22 cellular contexts compared by ENCODE assay signal in genomic region chr2:199055336-199055735, GRCh38.
"Had no signal": no experiment of that assay in that cellular context is flagged by ENCODE, and none has a peak within 500 bp of the region (broad histone marks: within the 10 kb centered on the region; RNA-seq: fewer than 3 reads in every experiment).

No MANE protein-coding gene starts in this region.

- H3K27ac Mint-ChIP-seq: activated B cell treated with CpG ODN at 0.5 μM for 24 hours; activated CD4-positive, alpha-beta T cell treated with anti-CD3 and anti-CD28 coated beads for 36 hours; activated naive CD4-positive, alpha-beta T cell treated with anti-CD3 and anti-CD28 coated beads for 36 hours; activated naive CD8-positive, alpha-beta T cell treated with anti-CD3 and anti-CD28 coated beads, Interleukin-2, amount 10 ng/mL, durations not matched to agents 7 days and 5 days; naive thymus-derived CD4-positive, alpha-beta T cell; progenitor cell of endocrine pancreas; stimulated activated naive B cell treated with anti-CD40 and anti-IgM and Interleukin-4, amounts not matched to agents 10 μg/mL and 1 μg/mL and 100 μg/mL, for 72 hours had no signal

- DNase-seq: activated B cell treated with CpG ODN at 0.5 μM for 24 hours; activated CD4-positive, alpha-beta T cell treated with anti-CD3 and anti-CD28 coated beads for 36 hours; activated CD4-positive, alpha-beta T cell treated with anti-CD3 and anti-CD28 coated beads, Interleukin-2, amount 50 U/mL, for 48 hours; activated CD8-positive, alpha-beta memory T cell treated with anti-CD3 and anti-CD28 coated beads, Interleukin-2, amount 50 U/mL, for 48 hours; activated naive CD4-positive, alpha-beta T cell treated with anti-CD3 and anti-CD28 coated beads for 36 hours; activated naive CD8-positive, alpha-beta T cell treated with anti-CD3 and anti-CD28 coated beads, Interleukin-2, amount 10 ng/mL, durations not matched to agents 7 days and 5 days; activated T-cell treated with anti-CD3 and anti-CD28 coated beads, Interleukin-2, amount 50 U/mL, for 48 hours; amygdala; cortex of kidney; head of caudate nucleus; hypothalamus; left ventricle myocardium inferior; naive thymus-derived CD4-positive, alpha-beta T cell; occipital lobe; retina; stimulated activated CD4-positive, alpha-beta T cell treated with anti-CD3 and anti-CD28 coated beads, Interleukin-2, amount 100 ng/mL, for 48 hours; stimulated activated CD8-positive, alpha-beta memory T cell treated with anti-CD3 and anti-CD28 coated beads, Interleukin-4, amount 100 ng/mL, for 48 hours; stimulated activated naive B cell treated with anti-CD40 and anti-IgM and Interleukin-4, amounts not matched to agents 10 μg/mL and 1 μg/mL and 100 μg/mL, for 72 hours; transverse colon had no signal

- H3K27me3 Mint-ChIP-seq: activated B cell treated with CpG ODN at 0.5 μM for 24 hours; activated CD4-positive, alpha-beta T cell treated with anti-CD3 and anti-CD28 coated beads for 36 hours; activated naive CD8-positive, alpha-beta T cell treated with anti-CD3 and anti-CD28 coated beads, Interleukin-2, amount 10 ng/mL, durations not matched to agents 7 days and 5 days; naive thymus-derived CD4-positive, alpha-beta T cell; progenitor cell of endocrine pancreas; stimulated activated naive B cell treated with anti-CD40 and anti-IgM and Interleukin-4, amounts not matched to agents 10 μg/mL and 1 μg/mL and 100 μg/mL, for 72 hours had no signal

- H3K4me3 ChIP-seq: gastroesophageal sphincter, left ventricle myocardium inferior, transverse colon had no signal

- H3K4me1 Mint-ChIP-seq: activated B cell treated with CpG ODN at 0.5 μM for 24 hours; activated CD4-positive, alpha-beta T cell treated with anti-CD3 and anti-CD28 coated beads for 36 hours; activated naive CD8-positive, alpha-beta T cell treated with anti-CD3 and anti-CD28 coated beads, Interleukin-2, amount 10 ng/mL, durations not matched to agents 7 days and 5 days; naive thymus-derived CD4-positive, alpha-beta T cell; neural crest cell; stimulated activated naive B cell treated with anti-CD40 and anti-IgM and Interleukin-4, amounts not matched to agents 10 μg/mL and 1 μg/mL and 100 μg/mL, for 72 hours had no signal

- H3K36me3 Mint-ChIP-seq: activated naive CD8-positive, alpha-beta T cell treated with anti-CD3 and anti-CD28 coated beads, Interleukin-2, amount 10 ng/mL, durations not matched to agents 7 days and 5 days; naive thymus-derived CD4-positive, alpha-beta T cell; stimulated activated naive B cell treated with anti-CD40 and anti-IgM and Interleukin-4, amounts not matched to agents 10 μg/mL and 1 μg/mL and 100 μg/mL, for 72 hours had no signal

- ATAC-seq: activated CD4-positive, alpha-beta T cell treated with anti-CD3 and anti-CD28 coated beads for 36 hours; gastroesophageal sphincter; naive thymus-derived CD4-positive, alpha-beta T cell; stimulated activated naive B cell treated with anti-CD40 and anti-IgM and Interleukin-4, amounts not matched to agents 10 μg/mL and 1 μg/mL and 100 μg/mL, for 72 hours had no signal

- H3K9me3 Mint-ChIP-seq: activated naive CD8-positive, alpha-beta T cell treated with anti-CD3 and anti-CD28 coated beads, Interleukin-2, amount 10 ng/mL, durations not matched to agents 7 days and 5 days had no signal

- H3K4me3 Mint-ChIP-seq: activated B cell treated with CpG ODN at 0.5 μM for 24 hours; activated CD4-positive, alpha-beta T cell treated with anti-CD3 and anti-CD28 coated beads for 36 hours; activated naive CD4-positive, alpha-beta T cell treated with anti-CD3 and anti-CD28 coated beads for 36 hours; activated naive CD8-positive, alpha-beta T cell treated with anti-CD3 and anti-CD28 coated beads, Interleukin-2, amount 10 ng/mL, durations not matched to agents 7 days and 5 days; naive thymus-derived CD4-positive, alpha-beta T cell; neural crest cell; stimulated activated naive B cell treated with anti-CD40 and anti-IgM and Interleukin-4, amounts not matched to agents 10 μg/mL and 1 μg/mL and 100 μg/mL, for 72 hours had no signal
